Comparison of ENCODE assay signal across 1 cellular context in the genomic region with DNA sequence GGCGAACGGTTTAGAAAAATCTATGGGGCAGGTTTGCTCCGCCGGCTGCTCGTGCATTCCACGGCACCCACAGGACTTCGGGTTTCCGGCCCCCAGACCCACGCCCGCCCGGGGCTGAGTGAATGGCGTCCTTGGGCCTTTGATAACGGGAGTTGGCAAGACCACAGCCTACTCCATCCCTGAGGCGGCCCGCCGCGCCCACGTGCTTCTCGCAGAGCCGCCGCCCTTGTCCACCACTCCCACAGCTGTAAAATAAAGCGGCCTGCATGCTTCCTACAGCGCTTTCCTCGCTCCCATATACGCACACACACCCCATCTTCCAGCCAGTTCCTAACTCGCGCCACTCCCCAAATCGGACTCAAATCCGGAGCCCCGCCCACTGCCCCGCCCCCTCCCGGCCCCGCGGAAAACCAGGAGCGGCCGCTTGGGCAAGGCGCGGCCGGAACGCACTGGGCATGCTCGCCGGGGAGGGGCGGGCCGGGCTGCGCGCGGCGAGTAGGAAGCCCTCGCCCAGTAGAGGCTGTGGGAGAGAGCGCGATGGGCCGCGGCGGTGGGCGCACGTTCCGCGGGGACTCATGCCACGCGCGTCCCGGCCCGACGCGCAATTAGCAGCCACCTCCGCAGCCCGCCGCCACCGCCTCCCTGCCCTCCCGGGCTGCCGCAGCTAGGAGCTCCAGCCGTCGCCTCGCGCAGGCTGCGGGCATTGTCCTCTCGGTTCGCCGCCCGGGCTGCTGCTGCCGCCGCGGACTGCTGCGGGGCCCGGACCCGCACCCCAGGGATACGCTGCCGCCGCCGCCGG.
TF ChIP-seq lines count a peak whose summit lies in the region.

Gene RAP2B, plus strand, starts transcription at position 513 of the 799 bp plus-strand sequence. CDS start 468 bp downstream, outside the sequence.

TF ChIP-seq in HepG2, 621 proteins besides CTCF, POLR2A, EP300 and RAD21 (continued from another document and continues in another):
- peak; percentile 86 for TF ChIP-seq ZNF687 (CRISPR knock-in tag; IDR thresholded peaks at IDR 0.05)
- TF ChIP-seq SMAD9 (CRISPR knock-in tag; IDR thresholded peaks at IDR 0.05): no peak
- peak; percentile 97 for TF ChIP-seq ZNF749 (CRISPR knock-in tag; IDR thresholded peaks at IDR 0.05; ENCODE audit: borderline replicate concordance)
- peak; percentile 29 for TF ChIP-seq U2AF1 (optimal IDR thresholded peaks at IDR 0.05; ENCODE audit: low read depth, low read length)
- TF ChIP-seq AHR (CRISPR knock-in tag; IDR thresholded peaks at IDR 0.05): 0 out of 2 replicates have a peak, but pooled peaks have one; percentile 21
- TF ChIP-seq, protein P1, sequence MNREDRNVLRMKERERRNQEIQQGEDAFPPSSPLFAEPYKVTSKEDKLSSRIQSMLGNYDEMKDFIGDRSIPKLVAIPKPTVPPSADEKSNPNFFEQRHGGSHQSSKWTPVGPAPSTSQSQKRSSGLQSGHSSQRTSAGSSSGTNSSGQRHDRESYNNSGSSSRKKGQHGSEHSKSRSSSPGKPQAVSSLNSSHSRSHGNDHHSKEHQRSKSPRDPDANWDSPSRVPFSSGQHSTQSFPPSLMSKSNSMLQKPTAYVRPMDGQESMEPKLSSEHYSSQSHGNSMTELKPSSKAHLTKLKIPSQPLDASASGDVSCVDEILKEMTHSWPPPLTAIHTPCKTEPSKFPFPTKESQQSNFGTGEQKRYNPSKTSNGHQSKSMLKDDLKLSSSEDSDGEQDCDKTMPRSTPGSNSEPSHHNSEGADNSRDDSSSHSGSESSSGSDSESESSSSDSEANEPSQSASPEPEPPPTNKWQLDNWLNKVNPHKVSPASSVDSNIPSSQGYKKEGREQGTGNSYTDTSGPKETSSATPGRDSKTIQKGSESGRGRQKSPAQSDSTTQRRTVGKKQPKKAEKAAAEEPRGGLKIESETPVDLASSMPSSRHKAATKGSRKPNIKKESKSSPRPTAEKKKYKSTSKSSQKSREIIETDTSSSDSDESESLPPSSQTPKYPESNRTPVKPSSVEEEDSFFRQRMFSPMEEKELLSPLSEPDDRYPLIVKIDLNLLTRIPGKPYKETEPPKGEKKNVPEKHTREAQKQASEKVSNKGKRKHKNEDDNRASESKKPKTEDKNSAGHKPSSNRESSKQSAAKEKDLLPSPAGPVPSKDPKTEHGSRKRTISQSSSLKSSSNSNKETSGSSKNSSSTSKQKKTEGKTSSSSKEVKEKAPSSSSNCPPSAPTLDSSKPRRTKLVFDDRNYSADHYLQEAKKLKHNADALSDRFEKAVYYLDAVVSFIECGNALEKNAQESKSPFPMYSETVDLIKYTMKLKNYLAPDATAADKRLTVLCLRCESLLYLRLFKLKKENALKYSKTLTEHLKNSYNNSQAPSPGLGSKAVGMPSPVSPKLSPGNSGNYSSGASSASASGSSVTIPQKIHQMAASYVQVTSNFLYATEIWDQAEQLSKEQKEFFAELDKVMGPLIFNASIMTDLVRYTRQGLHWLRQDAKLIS (CRISPR knock-in tag; IDR thresholded peaks at IDR 0.05): peak; percentile 34; the same call in 1 of the 2 replicates
- TF ChIP-seq NRL (CRISPR knock-in tag; IDR thresholded peaks at IDR 0.05; ENCODE audit: borderline replicate concordance): peak; percentile 60; the same call in 1 of the 2 replicates
- 0 out of 2 replicates have a peak, but pooled peaks have one; percentile 2 for TF ChIP-seq GLI4 (CRISPR knock-in tag; IDR thresholded peaks at IDR 0.05; ENCODE audit: borderline replicate concordance)
- TF ChIP-seq NR1H2 (CRISPR knock-in tag; IDR thresholded peaks at IDR 0.05; ENCODE audit: borderline replicate concordance, low read depth): peak; percentile 92
- TF ChIP-seq ZNF777 (CRISPR knock-in tag; IDR thresholded peaks at IDR 0.05): no peak
- no peak for TF ChIP-seq GPBP1L1 (CRISPR knock-in tag; IDR thresholded peaks at IDR 0.05)
- TF ChIP-seq ZNF546 (CRISPR knock-in tag; conservative IDR thresholded peaks at IDR 0.05): peak; percentile 66; the same call in 1 of the 2 replicates
- TF ChIP-seq ZNF615 (CRISPR knock-in tag; IDR thresholded peaks at IDR 0.05; ENCODE audit: borderline replicate concordance): no peak
- peak; percentile 13; the same call in 1 of the 2 replicates for TF ChIP-seq ISL2 (CRISPR knock-in tag; IDR thresholded peaks at IDR 0.05)
- 0 out of 2 replicates have a peak, but pooled peaks have one; percentile 65 for TF ChIP-seq REL (CRISPR knock-in tag; conservative IDR thresholded peaks at IDR 0.05)
- TF ChIP-seq, protein P2, sequence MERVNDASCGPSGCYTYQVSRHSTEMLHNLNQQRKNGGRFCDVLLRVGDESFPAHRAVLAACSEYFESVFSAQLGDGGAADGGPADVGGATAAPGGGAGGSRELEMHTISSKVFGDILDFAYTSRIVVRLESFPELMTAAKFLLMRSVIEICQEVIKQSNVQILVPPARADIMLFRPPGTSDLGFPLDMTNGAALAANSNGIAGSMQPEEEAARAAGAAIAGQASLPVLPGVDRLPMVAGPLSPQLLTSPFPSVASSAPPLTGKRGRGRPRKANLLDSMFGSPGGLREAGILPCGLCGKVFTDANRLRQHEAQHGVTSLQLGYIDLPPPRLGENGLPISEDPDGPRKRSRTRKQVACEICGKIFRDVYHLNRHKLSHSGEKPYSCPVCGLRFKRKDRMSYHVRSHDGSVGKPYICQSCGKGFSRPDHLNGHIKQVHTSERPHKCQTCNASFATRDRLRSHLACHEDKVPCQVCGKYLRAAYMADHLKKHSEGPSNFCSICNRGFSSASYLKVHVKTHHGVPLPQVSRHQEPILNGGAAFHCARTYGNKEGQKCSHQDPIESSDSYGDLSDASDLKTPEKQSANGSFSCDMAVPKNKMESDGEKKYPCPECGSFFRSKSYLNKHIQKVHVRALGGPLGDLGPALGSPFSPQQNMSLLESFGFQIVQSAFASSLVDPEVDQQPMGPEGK (CRISPR knock-in tag; IDR thresholded peaks at IDR 0.05): peak; percentile 59
- TF ChIP-seq JUNB (CRISPR knock-in tag; IDR thresholded peaks at IDR 0.05; ENCODE audit: borderline replicate concordance): 0 out of 2 replicates have a peak, but pooled peaks have one; percentile 64
- TF ChIP-seq ZNF614 (CRISPR knock-in tag; IDR thresholded peaks at IDR 0.05; ENCODE audit: borderline replicate concordance): peak; percentile 32; the same call in 1 of the 2 replicates
- TF ChIP-seq MIXL1 (CRISPR knock-in tag; IDR thresholded peaks at IDR 0.05): no peak
- TF ChIP-seq ZNF563 (CRISPR knock-in tag; IDR thresholded peaks at IDR 0.05): peak; percentile 93
- TF ChIP-seq ZNF75D (CRISPR knock-in tag; IDR thresholded peaks at IDR 0.05; ENCODE audit: borderline replicate concordance): peak; percentile 70; the same call in 1 of the 2 replicates
- peak; percentile 26; the same call in 1 of the 2 replicates for TF ChIP-seq JDP2 (CRISPR knock-in tag; IDR thresholded peaks at IDR 0.05; ENCODE audit: borderline replicate concordance)
- no peak for TF ChIP-seq FOSL1 (CRISPR knock-in tag; IDR thresholded peaks at IDR 0.05; ENCODE audit: borderline replicate concordance)
- peak; percentile 89 for TF ChIP-seq ZFY (CRISPR knock-in tag; IDR thresholded peaks at IDR 0.05)
- TF ChIP-seq ZNF354B (CRISPR knock-in tag; IDR thresholded peaks at IDR 0.05): peak; percentile 95
- peak; percentile 84; the same call in 1 of the 2 replicates for TF ChIP-seq SAP130 (CRISPR knock-in tag; IDR thresholded peaks at IDR 0.05; ENCODE audit: low read depth)
- TF ChIP-seq REPIN1 (CRISPR knock-in tag; IDR thresholded peaks at IDR 0.05; ENCODE audit: borderline replicate concordance, low read depth): peak; percentile 87
- no peak for TF ChIP-seq ATRX (CRISPR knock-in tag; IDR thresholded peaks at IDR 0.05; ENCODE audit: borderline replicate concordance)
- TF ChIP-seq ZNF274 (CRISPR knock-in tag; IDR thresholded peaks at IDR 0.05): peak; percentile 61; the same call in 1 of the 2 replicates
- peak; percentile 37; the same call in 1 of the 2 replicates for TF ChIP-seq HMG20A (CRISPR knock-in tag; IDR thresholded peaks at IDR 0.05; ENCODE audit: borderline replicate concordance)
- TF ChIP-seq NFYC (CRISPR knock-in tag; IDR thresholded peaks at IDR 0.05): peak; percentile 53; the same call in 1 of the 2 replicates
- peak; percentile 60; the same call in 1 of the 2 replicates for TF ChIP-seq ZNF558 (CRISPR knock-in tag; IDR thresholded peaks at IDR 0.05; ENCODE audit: borderline replicate concordance)
- TF ChIP-seq ZBTB38 (CRISPR knock-in tag; IDR thresholded peaks at IDR 0.05): peak; percentile 81
- TF ChIP-seq, protein P3, sequence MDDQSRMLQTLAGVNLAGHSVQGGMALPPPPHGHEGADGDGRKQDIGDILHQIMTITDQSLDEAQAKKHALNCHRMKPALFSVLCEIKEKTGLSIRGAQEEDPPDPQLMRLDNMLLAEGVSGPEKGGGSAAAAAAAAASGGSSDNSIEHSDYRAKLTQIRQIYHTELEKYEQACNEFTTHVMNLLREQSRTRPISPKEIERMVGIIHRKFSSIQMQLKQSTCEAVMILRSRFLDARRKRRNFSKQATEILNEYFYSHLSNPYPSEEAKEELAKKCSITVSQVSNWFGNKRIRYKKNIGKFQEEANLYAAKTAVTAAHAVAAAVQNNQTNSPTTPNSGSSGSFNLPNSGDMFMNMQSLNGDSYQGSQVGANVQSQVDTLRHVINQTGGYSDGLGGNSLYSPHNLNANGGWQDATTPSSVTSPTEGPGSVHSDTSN (CRISPR knock-in tag; IDR thresholded peaks at IDR 0.05; ENCODE audit: borderline replicate concordance): 0 out of 2 replicates have a peak, but pooled peaks have one; percentile 21
- 0 out of 2 replicates have a peak, but pooled peaks have one; percentile 11 for TF ChIP-seq RXRA (CRISPR knock-in tag; IDR thresholded peaks at IDR 0.05)
- peak; percentile 76 for TF ChIP-seq ARNTL (CRISPR knock-in tag; IDR thresholded peaks at IDR 0.05)
- peak; percentile 84 for TF ChIP-seq HINFP (CRISPR knock-in tag; IDR thresholded peaks at IDR 0.05; ENCODE audit: low read depth)
